ENCODE assay signal across 8 cellular contexts in the genomic region with DNA sequence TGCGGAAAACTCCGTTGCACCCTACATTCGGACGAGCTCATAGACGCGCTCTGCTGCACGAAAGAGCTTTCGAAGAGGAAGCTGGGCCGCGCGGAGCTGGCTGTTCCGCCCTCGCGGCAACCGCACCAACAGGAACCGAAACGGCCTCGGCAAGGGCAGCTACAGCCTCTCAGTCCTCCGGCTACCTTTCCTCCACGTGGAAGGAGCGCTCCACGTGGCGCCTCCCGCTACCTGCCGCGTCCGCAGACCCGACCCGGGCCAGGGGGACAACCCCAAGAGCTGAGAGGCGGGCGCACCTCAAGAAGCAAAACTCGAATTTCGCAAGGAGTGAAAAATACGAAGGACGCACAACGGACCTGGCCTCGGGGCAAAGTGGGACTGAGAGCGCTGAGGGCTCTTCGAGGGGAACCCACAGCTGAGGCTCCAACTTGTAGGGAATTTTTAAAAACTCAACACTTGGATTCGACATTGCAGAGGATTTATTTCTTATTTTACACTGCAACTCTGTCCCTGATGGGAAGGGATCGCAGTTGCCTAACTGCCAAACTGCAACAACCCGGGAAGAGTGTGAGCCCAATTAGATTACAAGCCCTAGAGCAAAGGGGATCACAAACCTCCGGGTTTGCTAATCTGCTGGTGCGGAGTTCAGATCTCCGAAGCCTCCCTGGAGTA. TPM values are rescaled to one million over a fixed set of nuclear protein-coding genes. Genes with fewer than 3 reads are reported as not detected.
DNase-seq lines count a peak whose midpoint lies in the region; ATAC-seq and TF ChIP-seq lines count a peak whose summit lies in the region.

No MANE protein-coding gene starts in this region.

- H3K4me1 Mint-ChIP-seq in osteocyte (ENCODE audit: unreplicated experiment), result peaks cover 27% of the 10 kb centered on the region

- H3K4me3 ChIP-seq in foreskin fibroblast (ENCODE audit: low read depth in 1 of 2, low read length in 2 of 2), result peak overlapping the region; percentile 52 to 66

- ATAC-seq in GM19438 (IDR thresholded peaks at IDR 0.05; ENCODE audit: low read depth, unreplicated experiment) (peak; percentile 96), HG03460 (IDR thresholded peaks at IDR 0.05; ENCODE audit: unreplicated experiment) (peak; percentile 98)

- no peak overlapping the region for H3K27ac Mint-ChIP-seq in osteocyte (ENCODE audit: unreplicated experiment)

- peak overlapping the region; percentile 72 for H3K4me3 Mint-ChIP-seq in osteocyte (ENCODE audit: unreplicated experiment)

- peaks cover 89% of the 10 kb centered on the region for H3K27me3 Mint-ChIP-seq in osteocyte (ENCODE audit: unreplicated experiment)

- no peaks in the 10 kb centered on the region for H3K36me3 Mint-ChIP-seq in osteocyte (ENCODE audit: unreplicated experiment)

- DNase-seq in COLO668 (lab: John Stamatoyannopoulos, UW; ENCODE audit: unreplicated experiment) (peak; percentile 64), foreskin fibroblast (peak; percentile 55 to 84), osteocyte (ENCODE audit: extremely low spot score, unreplicated experiment) (no peak), Kasumi-1 (lab: John Stamatoyannopoulos, UW) (no peak), NCI-H1417 treated with DMSO at 0.1 percent for 48 hours (lab: John Stamatoyannopoulos, UW) (no peak)
- DNase-seq in activated CD8-positive, alpha-beta memory T cell treated with anti-CD3 and anti-CD28 coated beads for 48 hours (ENCODE audit: low read depth in 2 of 3, low spot score in 2 of 3), result peak; percentile 10 to 40 (median 34)

- H3K9me3 Mint-ChIP-seq in osteocyte (ENCODE audit: unreplicated experiment), result no peaks in the 10 kb centered on the region

- TF ChIP-seq CTCF in foreskin fibroblast (IDR thresholded peaks at IDR 0.05; ENCODE audit: low read depth, low read length) (no peak), osteocyte (IDR thresholded peaks at IDR 0.05) (no peak)

RNA-seq across cellular contexts. Expression of a gene that starts 1.4 kb away (rescaled TPM):
- total RNA-seq in osteocyte, result not detected in 2 replicates

Comparison
In these comparisons a context has a peak if more than half of its experiments do, and no peak if none do; other contexts are left out.
1. DNase-seq: peak in COLO668 (single experiment), activated CD8-positive, alpha-beta memory T cell treated with anti-CD3 and anti-CD28 coated beads for 48 hours (3 of 3) and foreskin fibroblast (2 of 2); none in osteocyte (single experiment), Kasumi-1 (0 of 2) and NCI-H1417 treated with DMSO at 0.1 percent for 48 hours (single experiment).